ENCODE assay signal across 26 cellular contexts in genomic region chr6:3663811-3664210, GRCh38.
"Had no signal": no experiment of that assay in that cellular context is flagged by ENCODE, and none has a peak within 500 bp of the region (broad histone marks: within the 10 kb centered on the region; RNA-seq: fewer than 3 reads in every experiment).

No MANE protein-coding gene starts in this region.

- ATAC-seq: heart right ventricle, left lung, psoas muscle had no signal

- H3K36me3 Mint-ChIP-seq: activated naive CD4-positive, alpha-beta T cell treated with anti-CD3 and anti-CD28 coated beads, Interleukin-2, amount 10 ng/mL, durations not matched to agents 7 days and 5 days; activated naive CD8-positive, alpha-beta T cell treated with anti-CD3 and anti-CD28 coated beads, Interleukin-2, amount 10 ng/mL, durations not matched to agents 7 days and 5 days; brain; type B pancreatic cell had no signal

- DNase-seq: activated CD4-positive, alpha-beta T cell treated with anti-CD3 and anti-CD28 coated beads for 48 hours; activated CD4-positive, alpha-beta T cell treated with anti-CD3 and anti-CD28 coated beads, Interleukin-2, amount 50 U/mL, for 48 hours; activated CD8-positive, alpha-beta memory T cell treated with anti-CD3 and anti-CD28 coated beads, Interleukin-2, amount 50 U/mL, for 48 hours; activated gamma-delta T cell; activated naive CD4-positive, alpha-beta T cell treated with anti-CD3 and anti-CD28 coated beads, Interleukin-2, amount 10 ng/mL, durations not matched to agents 7 days and 5 days; activated naive CD8-positive, alpha-beta T cell treated with anti-CD3 and anti-CD28 coated beads, Interleukin-2, amount 10 ng/mL, durations not matched to agents 7 days and 5 days; activated T-cell treated with anti-CD3 and anti-CD28 coated beads, Interleukin-2, amount 50 U/mL, for 24 hours; esophagus squamous epithelium; foreskin melanocyte; heart right ventricle; left lung; lower lobe of right lung; nucleus accumbens; pancreas; psoas muscle; stimulated activated CD4-positive, alpha-beta T cell treated with anti-CD3 and anti-CD28 coated beads, Interleukin-15, amount 100 ng/mL, for 24 hours; stimulated activated CD4-positive, alpha-beta T cell treated with anti-CD3 and anti-CD28 coated beads, Interleukin-2, amount 100 ng/mL, for 24 hours; stimulated activated naive CD4-positive, alpha-beta T cell; T-helper 1 cell; uterus had no signal

- H3K36me3 ChIP-seq: esophagus squamous epithelium, heart right ventricle, left lung, lower lobe of right lung, pancreas, right atrium auricular region, uterus had no signal

- H3K4me1 ChIP-seq: ascending aorta, esophagus squamous epithelium, heart right ventricle, pancreas, psoas muscle, right atrium auricular region, uterus had no signal

- H3K4me3 Mint-ChIP-seq: activated naive CD4-positive, alpha-beta T cell treated with anti-CD3 and anti-CD28 coated beads, Interleukin-2, amount 10 ng/mL, durations not matched to agents 7 days and 5 days; activated naive CD8-positive, alpha-beta T cell treated with anti-CD3 and anti-CD28 coated beads, Interleukin-2, amount 10 ng/mL, durations not matched to agents 7 days and 5 days; activated T-cell treated with anti-CD3 and anti-CD28 coated beads, Interleukin-2, amount 50 U/mL, for 24 hours; brain; T-helper 2 cell treated with Interferon-gamma antibody and Interleukin-4, amounts not matched to agents 5 μg/mL and 100 μg/mL, for 36 hours; type B pancreatic cell had no signal

- H3K4me3 ChIP-seq: ascending aorta, coronary artery, esophagus squamous epithelium, heart right ventricle, left lung, lower lobe of right lung, pancreas, psoas muscle, right atrium auricular region, uterus had no signal

- H3K27me3 Mint-ChIP-seq: activated naive CD4-positive, alpha-beta T cell treated with anti-CD3 and anti-CD28 coated beads, Interleukin-2, amount 10 ng/mL, durations not matched to agents 7 days and 5 days; brain had no signal

- H3K4me1 Mint-ChIP-seq: activated naive CD4-positive, alpha-beta T cell treated with anti-CD3 and anti-CD28 coated beads, Interleukin-2, amount 10 ng/mL, durations not matched to agents 7 days and 5 days; activated naive CD8-positive, alpha-beta T cell treated with anti-CD3 and anti-CD28 coated beads, Interleukin-2, amount 10 ng/mL, durations not matched to agents 7 days and 5 days had no signal

- H3K9me3 Mint-ChIP-seq: activated naive CD4-positive, alpha-beta T cell treated with anti-CD3 and anti-CD28 coated beads, Interleukin-2, amount 10 ng/mL, durations not matched to agents 7 days and 5 days; activated T-cell treated with anti-CD3 and anti-CD28 coated beads, Interleukin-2, amount 50 U/mL, for 24 hours; T-helper 2 cell treated with Interferon-gamma antibody and Interleukin-4, amounts not matched to agents 5 μg/mL and 100 μg/mL, for 36 hours had no signal

- FAIRE-seq: pancreas had no signal

- H3K27ac Mint-ChIP-seq: activated naive CD4-positive, alpha-beta T cell treated with anti-CD3 and anti-CD28 coated beads, Interleukin-2, amount 10 ng/mL, durations not matched to agents 7 days and 5 days; activated naive CD8-positive, alpha-beta T cell treated with anti-CD3 and anti-CD28 coated beads, Interleukin-2, amount 10 ng/mL, durations not matched to agents 7 days and 5 days; activated T-cell treated with anti-CD3 and anti-CD28 coated beads, Interleukin-2, amount 50 U/mL, for 24 hours; T-helper 2 cell treated with Interferon-gamma antibody and Interleukin-4, amounts not matched to agents 5 μg/mL and 100 μg/mL, for 36 hours had no signal

- H3K27me3 ChIP-seq: ascending aorta, esophagus squamous epithelium, left lung, pancreas, right atrium auricular region, uterus had no signal

- H3K27ac ChIP-seq: ascending aorta, coronary artery, esophagus squamous epithelium, heart right ventricle, left lung, lower lobe of right lung, pancreas, psoas muscle, right atrium auricular region, uterus had no signal

- H3K9me3 ChIP-seq: esophagus squamous epithelium, lower lobe of right lung, pancreas, uterus had no signal
